ENCODE assay signal across 1 cellular context in the genomic region with DNA sequence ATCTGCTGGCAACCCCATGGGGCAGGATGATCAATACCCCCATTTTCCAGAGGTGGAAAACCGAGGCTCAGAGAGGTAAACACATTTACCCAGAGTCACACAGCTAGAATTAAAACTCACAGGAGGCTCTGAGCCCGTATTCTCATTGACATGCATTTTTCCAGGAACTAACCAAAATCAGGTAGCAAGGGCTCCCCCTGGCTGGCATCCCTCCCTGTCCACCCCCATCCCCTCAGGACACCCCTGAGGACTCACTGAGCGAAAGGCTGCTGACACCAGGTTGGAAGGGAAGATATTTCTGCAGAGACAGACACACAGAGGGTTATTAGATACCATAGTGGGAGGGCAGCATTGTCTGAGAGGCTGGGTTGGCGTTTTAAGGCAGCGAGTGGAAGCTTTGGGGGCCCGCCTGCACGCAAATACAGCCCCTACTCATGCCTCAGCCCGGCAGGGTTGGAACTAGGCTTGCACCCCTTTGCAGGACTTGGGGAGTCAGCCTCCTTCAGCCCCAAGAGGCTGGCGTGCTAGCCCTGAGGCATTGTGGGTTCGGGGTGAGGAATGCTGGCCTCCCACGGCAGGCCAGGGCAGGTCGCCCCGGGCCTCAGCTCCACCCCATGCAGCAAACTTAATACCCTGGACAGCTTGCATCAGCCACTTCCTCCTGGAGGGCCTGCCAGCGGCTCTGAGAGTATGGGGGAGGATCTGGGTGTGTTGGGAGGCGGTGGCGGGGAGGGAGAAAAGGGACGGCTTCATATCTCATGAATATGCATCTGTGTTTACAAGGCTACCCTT.
TF ChIP-seq lines count a peak whose summit lies in the region.

No MANE protein-coding gene starts in this region.

TF ChIP-seq in HCT116, 20 proteins besides CTCF, POLR2A, EP300 and RAD21:
- TF ChIP-seq CBX3 (IDR thresholded peaks at IDR 0.05; ENCODE audit: low read depth): no peak
- TF ChIP-seq EGR1 (IDR thresholded peaks at IDR 0.05; ENCODE audit: low read depth): peak; percentile 59; the same call in 1 of the 2 replicates
- peak; percentile 54; the same call in 1 of the 2 replicates for TF ChIP-seq POLR2AphosphoS5 (IDR thresholded peaks at IDR 0.05; ENCODE audit: low read depth, low read length)
- TF ChIP-seq, protein P1, sequence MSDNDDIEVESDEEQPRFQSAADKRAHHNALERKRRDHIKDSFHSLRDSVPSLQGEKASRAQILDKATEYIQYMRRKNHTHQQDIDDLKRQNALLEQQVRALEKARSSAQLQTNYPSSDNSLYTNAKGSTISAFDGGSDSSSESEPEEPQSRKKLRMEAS (IDR thresholded peaks at IDR 0.05): peak; percentile 45
